ENCODE assay signal across 9 cellular contexts in the genomic region with DNA sequence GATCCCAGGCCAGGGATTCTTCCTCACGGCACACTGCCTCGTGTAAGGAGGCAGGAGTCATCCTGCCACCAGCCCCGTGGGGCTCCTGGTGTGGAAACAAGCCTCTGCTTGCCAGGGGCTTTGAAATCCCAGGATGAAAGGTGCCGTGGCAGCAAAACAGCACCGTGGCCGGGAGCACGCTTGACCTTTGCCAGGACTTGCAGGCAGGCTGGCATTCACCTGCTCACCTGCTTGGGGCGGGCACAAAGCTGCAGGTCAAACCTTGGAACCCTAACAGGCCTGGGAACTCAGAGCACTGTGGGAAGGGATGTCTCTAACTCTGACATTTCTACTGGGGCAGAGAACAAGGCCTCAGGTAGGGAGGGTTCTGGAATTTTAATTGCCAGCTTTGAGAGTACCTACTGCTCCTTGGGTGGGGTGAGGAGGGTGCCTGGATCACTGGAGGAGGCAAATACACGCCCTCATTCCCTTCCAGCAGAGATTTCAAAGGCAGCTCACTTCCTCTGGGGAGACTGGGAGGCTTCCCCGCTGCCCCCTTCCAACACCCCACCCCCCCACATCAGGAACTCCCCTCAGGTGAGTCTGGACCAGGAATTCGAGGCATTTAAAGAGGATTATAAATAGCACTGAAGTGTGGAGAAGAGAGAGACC. TPM values are rescaled to one million over a fixed set of nuclear protein-coding genes. Genes with fewer than 3 reads are reported as not detected.
DNase-seq lines count a peak whose midpoint lies in the region; ATAC-seq and TF ChIP-seq lines count a peak whose summit lies in the region.
"Had no signal": no experiment of that assay in that cellular context is flagged by ENCODE, and none has a peak within 500 bp of the region (broad histone marks: within the 10 kb centered on the region; RNA-seq: fewer than 3 reads in every experiment).

No MANE protein-coding gene starts in this region.

- peaks cover 69% of the 10 kb centered on the region for H3K79me2 ChIP-seq in HCT116 (ENCODE audit: insufficient read depth, low read length)

- POLR2A ChIA-PET in HCT116 (lab: Charles Lee), result interaction anchor here (1.0 to 3.4 kb wide), 3 partner anchors 9 to 18 kb away, joined by 3 to 12 read pairs (median 4); no protein-coding TSS in a partner anchor

- no peak for DNase-seq in HCT116 (ENCODE audit: low read depth, low spot score)
- no peak for DNase-seq in adipocyte (ENCODE audit: low read depth)
- DNase-seq in COLO668 (lab: John Stamatoyannopoulos, UW; ENCODE audit: unreplicated experiment), result no peak
- DNase-seq in SW 1271 (lab: John Stamatoyannopoulos, UW), result no peak
- no peak for DNase-seq in OCI-M2 (lab: John Stamatoyannopoulos, UW; ENCODE audit: unreplicated experiment)

- no peaks in the 10 kb centered on the region for H3K9me2 ChIP-seq in HCT116 (ENCODE audit: insufficient read depth)

- ATAC-seq in HCT116 (peak; percentile 15), GM21526 (IDR thresholded peaks at IDR 0.05; ENCODE audit: low FRiP score, unreplicated experiment) (no peak)

- H3K36me3 ChIP-seq in HCT116 (ENCODE audit: control insufficient read depth in 1 of 2, insufficient read depth in 2 of 2, low read length in 2 of 2) (no peaks in the 10 kb centered on the region), adipocyte (ENCODE audit: control insufficient read depth, insufficient read depth, low read length, severe bottlenecking) (peaks cover 10% of the 10 kb centered on the region), skeletal muscle tissue (ENCODE audit: control insufficient read depth in 3 of 3, insufficient read depth in 3 of 3, low read length in 3 of 3) (no peaks in the 10 kb centered on the region)

- no peak for TF ChIP-seq CTCF in HCT116 (IDR thresholded peaks at IDR 0.05 in 2 of 3, conservative IDR thresholded peaks at IDR 0.05 in 1 of 3; ENCODE audit: borderline replicate concordance in 1 of 3, insufficient read depth in 1 of 3, low read depth in 2 of 3, low read length in 2 of 3)

- no peaks in the 10 kb centered on the region for H3K9me3 ChIP-seq in HCT116 (ENCODE audit: control insufficient read depth in 1 of 2, insufficient read depth in 1 of 2, low read depth in 1 of 2, low read length in 2 of 2)
- H3K9me3 ChIP-seq in adipocyte (ENCODE audit: control insufficient read depth, low read length), result no peaks in the 10 kb centered on the region
- H3K9me3 ChIP-seq in iPS-18c (ENCODE audit: control insufficient read depth, insufficient read depth, low read length), result no peaks in the 10 kb centered on the region
- no peaks in the 10 kb centered on the region for H3K9me3 ChIP-seq in skeletal muscle tissue (ENCODE audit: control insufficient read depth in 3 of 3, low read length in 3 of 3)

- no peaks in the 10 kb centered on the region for H3K27me3 ChIP-seq in HCT116 (ENCODE audit: insufficient read depth, low read length)
- H3K27me3 ChIP-seq in adipocyte (replicated peaks; ENCODE audit: control insufficient read depth, insufficient read depth, low read length), result no peaks in the 10 kb centered on the region
- no peaks in the 10 kb centered on the region for H3K27me3 ChIP-seq in skeletal muscle tissue (ENCODE audit: control insufficient read depth in 3 of 3, insufficient read depth in 3 of 3, low read length in 3 of 3)

- H3K27ac ChIP-seq in HCT116 (ENCODE audit: low read depth, low read length) (peak overlapping the region; percentile 97), skeletal muscle tissue (ENCODE audit: low read depth, low read length) (peak overlapping the region; percentile 73)
- H3K27ac ChIP-seq: HL-60 had no signal

- TF ChIP-seq POLR2A in HCT116 (IDR thresholded peaks at IDR 0.05; ENCODE audit: borderline replicate concordance, extremely low read depth, insufficient read depth, insufficient read length), result no peak

- peak overlapping the region; percentile 98 for H3K4me2 ChIP-seq in HCT116 (ENCODE audit: low read length)

- no peak for TF ChIP-seq RAD21 in HCT116 (IDR thresholded peaks at IDR 0.05; ENCODE audit: low read depth)

- BruUV-seq in HCT116 (replicated peaks; lab: Mats Ljungman, UMichigan), result no TSS peak

- no peak overlapping the region for H2AFZ ChIP-seq in HCT116 (ENCODE audit: low read depth, low read length, poor library complexity, severe bottlenecking)

- peak overlapping the region; percentile 98 for H3K9ac ChIP-seq in HCT116 (ENCODE audit: low read length)
- H3K9ac ChIP-seq in adipocyte (ENCODE audit: low read length), result peak overlapping the region; percentile 96
- peak overlapping the region; percentile 27 to 74 (median 72) for H3K9ac ChIP-seq in skeletal muscle tissue (ENCODE audit: low read depth in 1 of 3, low read length in 3 of 3)

- H3K4me1 ChIP-seq in HCT116 (ENCODE audit: control insufficient read depth in 1 of 2, insufficient read depth in 2 of 2, low read length in 2 of 2) (peaks cover 68 to 82% of the 10 kb centered on the region in 2 experiments), adipocyte (ENCODE audit: control insufficient read depth, insufficient read depth, low read length) (peaks cover 43% of the 10 kb centered on the region), skeletal muscle tissue (ENCODE audit: control insufficient read depth in 3 of 3, insufficient read depth in 3 of 3, low read length in 3 of 3) (peaks cover 39 to 51% (median 46%) of the 10 kb centered on the region in 3 donors)

- CTCF ChIA-PET in HCT116 (lab: Charles Lee), result interaction anchor here (0.8 to 1.0 kb wide), 3 partner anchors 12 to 168 kb away, joined by 3 to 5 read pairs (median 4); a partner anchor contains a TSS

- H4K20me1 ChIP-seq in HCT116 (ENCODE audit: insufficient read depth), result no peaks in the 10 kb centered on the region

- RAD21 ChIA-PET in HCT116 (lab: Charles Lee; ENCODE audit: low non-redundant PET in 1 of 2, low total read pairs in 2 of 2, uncharacterized antibody in 2 of 2, unreplicated experiment in 2 of 2), result interaction anchor here in 1 of 2 experiments (1.2 kb wide), 1 partner anchor 11 kb away, joined by 3 read pairs; no protein-coding TSS in a partner anchor

- intact Hi-C loops in HCT116 (cut with micrococcal nuclease), result no loop called here

- H3K4me3 ChIP-seq in HCT116 (replicated peaks in 1 of 2; ENCODE audit: low read depth in 1 of 2, low read length in 2 of 2), result peak overlapping the region; percentile 87 to 96
- H3K4me3 ChIP-seq in adipocyte (ENCODE audit: low read length), result peak overlapping the region; percentile 86
- 0 out of 2 replicates have a peak overlapping the region, but pooled peaks have one; percentile 76 for H3K4me3 ChIP-seq in iPS-18c (ENCODE audit: insufficient read depth, low read depth, low read length)
- H3K4me3 ChIP-seq in skeletal muscle tissue (ENCODE audit: low read length in 3 of 3), result peak overlapping the region; percentile 6 to 82 (median 63)

TF ChIP-seq in HCT116, 20 proteins besides CTCF, POLR2A, EP300 and RAD21:
- no peak for TF ChIP-seq EZH2phosphoT487 (IDR thresholded peaks at IDR 0.05; ENCODE audit: borderline replicate concordance)
- peak; percentile 18; the same call in 1 of the 2 replicates for TF ChIP-seq POLR2AphosphoS5 (IDR thresholded peaks at IDR 0.05; ENCODE audit: low read depth, low read length)
- TF ChIP-seq TCF7L2 (IDR thresholded peaks at IDR 0.05; ENCODE audit: borderline replicate concordance, extremely low read depth, insufficient read depth, insufficient read length), result peak; percentile 85
- TF ChIP-seq ZNF274 (IDR thresholded peaks at IDR 0.05; ENCODE audit: low read depth, low read length), result no peak
- TF ChIP-seq SRF (IDR thresholded peaks at IDR 0.05; ENCODE audit: low read depth), result no peak
- TF ChIP-seq SIN3A (IDR thresholded peaks at IDR 0.05; ENCODE audit: low read depth), result no peak
- TF ChIP-seq YY1 (IDR thresholded peaks at IDR 0.05; ENCODE audit: extremely low read depth, insufficient replicate concordance, low read depth, low read length), result no peak

RNA-seq across cellular contexts. Expression of a gene that starts 45.6 kb away (rescaled TPM):
- total RNA-seq in HCT116 (2021; ENCODE audit: unreplicated experiment) (40.6 TPM), skeletal muscle tissue (5.2 TPM)
- 31.8 and 33.3 TPM in 2 replicates for polyA plus RNA-seq in HCT116 (2012)
